ENCODE assay signal across 9 cellular contexts in genomic region chr19:11530432-11530831, GRCh38. TPM values are rescaled to one million over a fixed set of nuclear protein-coding genes. Genes with fewer than 3 reads are reported as not detected.
DNase-seq lines count a peak whose midpoint lies in the region; ATAC-seq and TF ChIP-seq lines count a peak whose summit lies in the region.
"Had no signal": no experiment of that assay in that cellular context is flagged by ENCODE, and none has a peak within 500 bp of the region (broad histone marks: within the 10 kb centered on the region; RNA-seq: fewer than 3 reads in every experiment).

No MANE protein-coding gene starts in this region.

- TF ChIP-seq CTCF in neural cell (IDR thresholded peaks at IDR 0.05; ENCODE audit: poor library complexity, severe bottlenecking) = peak; percentile 63

- peak; percentile 44 for TF ChIP-seq RAD21 in neural cell (conservative IDR thresholded peaks at IDR 0.05)

- no peak overlapping the region for H2AFZ ChIP-seq in neural cell (ENCODE audit: low read depth, low read length)

- no peaks in the 10 kb centered on the region for H3K36me3 ChIP-seq in neural cell (ENCODE audit: insufficient read depth, low read length)

- no peak for TF ChIP-seq EP300 in neural cell (conservative IDR thresholded peaks at IDR 0.05; ENCODE audit: poor library complexity, severe bottlenecking)

- DNase-seq in activated CD8-positive, alpha-beta memory T cell treated with anti-CD3 and anti-CD28 coated beads, Interleukin-2, amount 50 U/mL, for 48 hours = peak; percentile 74
- DNase-seq in activated CD8-positive, alpha-beta memory T cell treated with anti-CD3 and anti-CD28 coated beads for 24 hours = no peak
- peak; percentile 72 for DNase-seq in NCI-H345 (lab: John Stamatoyannopoulos, UW)
- peak; percentile 28 for DNase-seq in activated T-cell treated with anti-CD3 and anti-CD28 coated beads, Interleukin-2, amount 50 U/mL, for 1 hour
- peak; percentile 77 for DNase-seq in fibroblast of the conjunctiva (ENCODE audit: low read depth)

- no peaks in the 10 kb centered on the region for H3K9me2 ChIP-seq in neural cell (ENCODE audit: insufficient read depth, low read length)

- H3K4me2 ChIP-seq in neural cell (ENCODE audit: low read length) = no peak overlapping the region

- no peak overlapping the region for H3K9ac ChIP-seq in neural cell (ENCODE audit: low read length)

- no peak overlapping the region for H3K27ac ChIP-seq in neural cell (ENCODE audit: low read length)

- no peaks in the 10 kb centered on the region for H3K9me3 ChIP-seq in neural cell (ENCODE audit: low read length)

- no peaks in the 10 kb centered on the region for H3F3A ChIP-seq in neural cell (ENCODE audit: insufficient read depth, low read length, poor library complexity, severe bottlenecking)

- ATAC-seq in HG03565 (IDR thresholded peaks at IDR 0.05; ENCODE audit: unreplicated experiment) = no peak
- ATAC-seq in GM21515 (IDR thresholded peaks at IDR 0.05; ENCODE audit: unreplicated experiment) = no peak

- no peak overlapping the region for H3K4me3 ChIP-seq in neural cell (ENCODE audit: low read length)

- peaks cover 16% of the 10 kb centered on the region for H3K79me2 ChIP-seq in neural cell (replicated peaks; ENCODE audit: insufficient read depth, low read length)

- H4K20me1 ChIP-seq in neural cell (ENCODE audit: insufficient read depth) = no peaks in the 10 kb centered on the region

- H3K27me3 ChIP-seq in neural cell (ENCODE audit: insufficient read depth, low read depth, low read length) = no peaks in the 10 kb centered on the region

TF ChIP-seq in neural cell, 6 proteins besides CTCF, POLR2A, EP300 and RAD21:
- TF ChIP-seq, protein P1, sequence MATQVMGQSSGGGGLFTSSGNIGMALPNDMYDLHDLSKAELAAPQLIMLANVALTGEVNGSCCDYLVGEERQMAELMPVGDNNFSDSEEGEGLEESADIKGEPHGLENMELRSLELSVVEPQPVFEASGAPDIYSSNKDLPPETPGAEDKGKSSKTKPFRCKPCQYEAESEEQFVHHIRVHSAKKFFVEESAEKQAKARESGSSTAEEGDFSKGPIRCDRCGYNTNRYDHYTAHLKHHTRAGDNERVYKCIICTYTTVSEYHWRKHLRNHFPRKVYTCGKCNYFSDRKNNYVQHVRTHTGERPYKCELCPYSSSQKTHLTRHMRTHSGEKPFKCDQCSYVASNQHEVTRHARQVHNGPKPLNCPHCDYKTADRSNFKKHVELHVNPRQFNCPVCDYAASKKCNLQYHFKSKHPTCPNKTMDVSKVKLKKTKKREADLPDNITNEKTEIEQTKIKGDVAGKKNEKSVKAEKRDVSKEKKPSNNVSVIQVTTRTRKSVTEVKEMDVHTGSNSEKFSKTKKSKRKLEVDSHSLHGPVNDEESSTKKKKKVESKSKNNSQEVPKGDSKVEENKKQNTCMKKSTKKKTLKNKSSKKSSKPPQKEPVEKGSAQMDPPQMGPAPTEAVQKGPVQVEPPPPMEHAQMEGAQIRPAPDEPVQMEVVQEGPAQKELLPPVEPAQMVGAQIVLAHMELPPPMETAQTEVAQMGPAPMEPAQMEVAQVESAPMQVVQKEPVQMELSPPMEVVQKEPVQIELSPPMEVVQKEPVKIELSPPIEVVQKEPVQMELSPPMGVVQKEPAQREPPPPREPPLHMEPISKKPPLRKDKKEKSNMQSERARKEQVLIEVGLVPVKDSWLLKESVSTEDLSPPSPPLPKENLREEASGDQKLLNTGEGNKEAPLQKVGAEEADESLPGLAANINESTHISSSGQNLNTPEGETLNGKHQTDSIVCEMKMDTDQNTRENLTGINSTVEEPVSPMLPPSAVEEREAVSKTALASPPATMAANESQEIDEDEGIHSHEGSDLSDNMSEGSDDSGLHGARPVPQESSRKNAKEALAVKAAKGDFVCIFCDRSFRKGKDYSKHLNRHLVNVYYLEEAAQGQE (IDR thresholded peaks at IDR 0.05; ENCODE audit: borderline replicate concordance) = no peak
- peak; percentile 35 for TF ChIP-seq POLR2AphosphoS5 (IDR thresholded peaks at IDR 0.05)
- no peak for TF ChIP-seq TAF1 (IDR thresholded peaks at IDR 0.05; ENCODE audit: low read depth)
- TF ChIP-seq SMC3 (conservative IDR thresholded peaks at IDR 0.05; ENCODE audit: poor library complexity) = peak; percentile 61
- no peak for TF ChIP-seq EZH2 (IDR thresholded peaks at IDR 0.05; ENCODE audit: borderline replicate concordance, insufficient read depth, low read length, poor library complexity, severe bottlenecking)
- peak; percentile 62 for TF ChIP-seq MXI1 (conservative IDR thresholded peaks at IDR 0.05; ENCODE audit: poor library complexity, severe bottlenecking)

RNA-seq across cellular contexts. Expression of gene ECSIT, which starts 1.5 kb away (rescaled TPM):
- 98.3 and 99.0 TPM in 2 replicates for polyA plus RNA-seq in neural cell
- polyA minus RNA-seq in neural cell = 45.6 and 54.3 TPM in 2 replicates

RNA-seq across cellular contexts. Expression of gene CNN1, which starts 8.2 kb away (rescaled TPM):
- 0.18 TPM in 1 of 2 replicates, not detected in the other for polyA plus RNA-seq in neural cell
- polyA minus RNA-seq in neural cell = not detected in 2 replicates
- polyA plus RNA-seq: CD4-positive, alpha-beta memory T cell had no signal

RNA-seq across cellular contexts. Expression of gene ZNF653, which starts 24.8 kb away (rescaled TPM):
- polyA plus RNA-seq in neural cell = 16.5 and 24.6 TPM in 2 replicates
- polyA minus RNA-seq in neural cell = 21.1 and 29.2 TPM in 2 replicates

RNA-seq across cellular contexts. Expression of gene ELOF1, which starts 28.6 kb away (rescaled TPM):
- 38.0 and 64.8 TPM in 2 replicates for polyA plus RNA-seq in neural cell
- 25.6 and 27.1 TPM in 2 replicates for polyA minus RNA-seq in neural cell

RNA-seq across cellular contexts. Expression of gene ACP5, which starts 47.0 kb away (rescaled TPM):
- not detected in 2 replicates for polyA plus RNA-seq in neural cell
- polyA minus RNA-seq in neural cell = not detected in 2 replicates
